Comparison of ENCODE assay signal across 1 cellular context in the genomic region with DNA sequence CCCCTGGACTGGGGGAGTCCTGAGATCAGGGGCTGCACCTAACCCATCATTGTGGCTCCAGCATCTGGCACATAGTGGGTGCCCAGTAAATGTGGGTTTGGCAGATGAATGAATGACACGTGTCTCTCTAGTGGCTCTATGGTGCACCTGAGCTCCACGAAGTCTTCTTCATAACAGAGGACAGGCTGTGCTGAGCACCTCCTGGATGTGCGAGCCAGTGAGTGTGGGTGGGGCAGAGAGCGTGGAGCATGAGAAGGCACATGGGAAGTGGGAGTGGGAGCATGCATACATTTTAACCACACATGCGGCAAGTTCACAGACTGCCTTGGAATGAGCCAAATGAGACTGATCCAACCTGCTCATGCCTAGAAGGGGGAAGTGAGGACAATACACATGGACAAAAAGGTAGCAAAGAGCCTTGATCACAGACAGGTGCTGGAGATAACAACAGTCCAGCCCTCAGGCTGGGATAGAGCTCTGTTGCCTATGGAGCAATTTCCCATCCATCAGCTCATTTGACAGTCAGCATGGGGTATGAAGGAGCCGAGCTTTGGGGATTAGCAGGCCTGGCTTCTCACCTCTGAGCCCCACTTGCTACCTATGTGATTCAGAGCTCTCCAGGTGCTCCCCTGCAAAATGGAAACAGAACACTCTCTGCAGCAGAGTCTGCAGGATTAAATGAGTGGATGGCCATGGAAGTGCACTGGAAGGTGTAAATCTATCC.
TF ChIP-seq lines count a peak whose summit lies in the region.

No MANE protein-coding gene starts in this region.

TF ChIP-seq in IMR-90, 13 proteins besides CTCF, POLR2A, EP300 and RAD21:
- TF ChIP-seq MAZ (IDR thresholded peaks at IDR 0.05; ENCODE audit: borderline replicate concordance, low read depth, low read length) = no peak
- no peak for TF ChIP-seq CEBPB (IDR thresholded peaks at IDR 0.05; ENCODE audit: low read depth, low read length)
- no peak for TF ChIP-seq RFX5 (IDR thresholded peaks at IDR 0.05; ENCODE audit: low read depth, low read length)
- TF ChIP-seq USF2 (IDR thresholded peaks at IDR 0.05; ENCODE audit: low read depth, low read length) = no peak
- no peak for TF ChIP-seq FOS (IDR thresholded peaks at IDR 0.05; ENCODE audit: low read depth, low read length)
- TF ChIP-seq BHLHE40 (IDR thresholded peaks at IDR 0.05; ENCODE audit: low read depth, low read length) = no peak
- no peak for TF ChIP-seq MAFK (IDR thresholded peaks at IDR 0.05; ENCODE audit: low read depth, low read length)
- TF ChIP-seq ELK1 (IDR thresholded peaks at IDR 0.05; ENCODE audit: borderline replicate concordance, low read depth, low read length) = no peak
- no peak for TF ChIP-seq MXI1 (IDR thresholded peaks at IDR 0.05; ENCODE audit: borderline replicate concordance, low read depth, low read length)
- no peak for TF ChIP-seq NFE2L2 (IDR thresholded peaks at IDR 0.05; ENCODE audit: low read depth, low read length)
- no peak for TF ChIP-seq SMC3 (IDR thresholded peaks at IDR 0.05; ENCODE audit: low read depth, low read length)
- no peak for TF ChIP-seq RCOR1 (IDR thresholded peaks at IDR 0.05; ENCODE audit: insufficient replicate concordance, low read length)
- no peak for TF ChIP-seq CHD1 (IDR thresholded peaks at IDR 0.05; ENCODE audit: low read depth, low read length)
TF ChIP-seq in IMR-90: peak in this region for 0.
